ENCODE assay signal across 8 cellular contexts in genomic region chr5:43313854-43314457, GRCh38. TPM values are rescaled to one million over a fixed set of nuclear protein-coding genes. Genes with fewer than 3 reads are reported as not detected.
A peak's percentile ranks its signal among the peaks of the same experiment; 100 is the strongest.
DNase-seq lines count a peak whose midpoint lies in the region; ATAC-seq and TF ChIP-seq lines count a peak whose summit lies in the region.

No MANE protein-coding gene starts in this region.

- H3K9me2 ChIP-seq in Loucy (replicated peaks; ENCODE audit: low read depth, low read length), result no peaks in the 10 kb centered on the region

- peaks cover 42% of the 10 kb centered on the region for H4K20me1 ChIP-seq in Loucy (ENCODE audit: insufficient read depth, low read length, poor library complexity, severe bottlenecking)

- peak overlapping the region; percentile 59 for H3K4me3 ChIP-seq in Loucy (ENCODE audit: low read length, poor library complexity, severe bottlenecking)
- peak overlapping the region; percentile 24 to 90 for H3K4me3 ChIP-seq in left lung
- peak overlapping the region; percentile 65 to 72 for H3K4me3 ChIP-seq in tibial artery

- H3K79me2 ChIP-seq in Loucy (ENCODE audit: insufficient read depth, low read length), result peaks cover 43% of the 10 kb centered on the region

- H3K27me3 ChIP-seq in Loucy (ENCODE audit: insufficient read depth, low read length, poor library complexity, severe bottlenecking) (no peaks in the 10 kb centered on the region), left lung (no peaks in the 10 kb centered on the region), tibial artery (no peaks in the 10 kb centered on the region)

- peaks cover 32% of the 10 kb centered on the region for H3K36me3 Mint-ChIP-seq in activated naive CD8-positive, alpha-beta T cell treated with anti-CD3 and anti-CD28 coated beads, Interleukin-2, amount 50 U/mL, for 24 hours (ENCODE audit: low read depth)

- H3F3A ChIP-seq in Loucy (ENCODE audit: low read depth), result peaks cover 7% of the 10 kb centered on the region

- peaks cover 4% of the 10 kb centered on the region; the same call in 1 of the 2 replicates for H3K36me3 ChIP-seq in Loucy (ENCODE audit: insufficient read depth, low read length)
- H3K36me3 ChIP-seq in left lung, result no peaks in the 10 kb centered on the region
- H3K36me3 ChIP-seq in tibial artery, result no peaks in the 10 kb centered on the region

- H3K9me3 ChIP-seq in Loucy (ENCODE audit: insufficient read depth, low read depth, low read length), result no peaks in the 10 kb centered on the region
- no peaks in the 10 kb centered on the region for H3K9me3 ChIP-seq in left lung
- H3K9me3 ChIP-seq in tibial artery, result no peaks in the 10 kb centered on the region

- peak overlapping the region; percentile 92 for H3K4me3 Mint-ChIP-seq in activated naive CD8-positive, alpha-beta T cell treated with anti-CD3 and anti-CD28 coated beads, Interleukin-2, amount 50 U/mL, for 24 hours

- peaks cover 3% of the 10 kb centered on the region for H3K27me3 Mint-ChIP-seq in activated naive CD8-positive, alpha-beta T cell treated with anti-CD3 and anti-CD28 coated beads, Interleukin-2, amount 50 U/mL, for 24 hours

- ATAC-seq in activated naive CD8-positive, alpha-beta T cell treated with anti-CD3 and anti-CD28 coated beads, Interleukin-2, amount 50 U/mL, for 24 hours, result no peak
- no peak for ATAC-seq in left lung
- ATAC-seq in GM19467 (IDR thresholded peaks at IDR 0.05; ENCODE audit: unreplicated experiment), result no peak
- no peak for ATAC-seq in GM21786 (IDR thresholded peaks at IDR 0.05; ENCODE audit: unreplicated experiment)

- peak overlapping the region; percentile 78 for H3K9ac ChIP-seq in Loucy (ENCODE audit: low read depth, low read length, poor library complexity, severe bottlenecking)

- peak overlapping the region; percentile 97 for H3K27ac Mint-ChIP-seq in activated naive CD8-positive, alpha-beta T cell treated with anti-CD3 and anti-CD28 coated beads, Interleukin-2, amount 50 U/mL, for 24 hours

- peaks cover 69% of the 10 kb centered on the region for H3K4me1 Mint-ChIP-seq in activated naive CD8-positive, alpha-beta T cell treated with anti-CD3 and anti-CD28 coated beads, Interleukin-2, amount 50 U/mL, for 24 hours

- no peak overlapping the region for H2AFZ ChIP-seq in Loucy (ENCODE audit: low read length)

- H3K4me1 ChIP-seq in Loucy (ENCODE audit: insufficient read depth, low read length, poor library complexity, severe bottlenecking), result peaks cover 46% of the 10 kb centered on the region
- H3K4me1 ChIP-seq in left lung, result peaks cover 3 to 28% of the 10 kb centered on the region in 2 donors
- peaks cover 0 to 36% (median 16%) of the 10 kb centered on the region in 4 donors for H3K4me1 ChIP-seq in tibial artery

- peak overlapping the region; percentile 79 to 93 for H3K27ac ChIP-seq in left lung
- H3K27ac ChIP-seq in tibial artery, result peak overlapping the region; percentile 87 to 89

- peaks cover 10% of the 10 kb centered on the region for H3K9me3 Mint-ChIP-seq in activated naive CD8-positive, alpha-beta T cell treated with anti-CD3 and anti-CD28 coated beads, Interleukin-2, amount 50 U/mL, for 24 hours

- DNase-seq in COR-L47 (lab: John Stamatoyannopoulos, UW) (peak; percentile 73), left lung (no peak), tibial artery (no peak), NCI-H187 treated with DMSO at 0.1 percent for 48 hours (lab: John Stamatoyannopoulos, UW) (no peak)
- DNase-seq in activated naive CD8-positive, alpha-beta T cell treated with anti-CD3 and anti-CD28 coated beads, Interleukin-2, amount 50 U/mL, for 24 hours, result no peak

- TF ChIP-seq CTCF in Loucy (conservative IDR thresholded peaks at IDR 0.05; ENCODE audit: low read length) (no peak), left lung (IDR thresholded peaks at IDR 0.05) (no peak), tibial artery (IDR thresholded peaks at IDR 0.05) (no peak)

- peak overlapping the region; percentile 74 for H3K4me2 ChIP-seq in Loucy (ENCODE audit: low read depth, low read length, poor library complexity, severe bottlenecking)

- intact Hi-C loops in left lung (cut with DNase I) (no loop called here), tibial artery (cut with DNase I; ENCODE audit: low total_unique reads) (loop anchor here (5.0 kb wide), 1 partner anchor 168 kb away; the partner anchor contains the start of gene TMEM267)

RNA-seq across cellular contexts. Expression of gene HMGCS1, which starts 0.7 kb away (rescaled TPM):
- 100 to 1,000 TPM in 1 of 2 donors, 10 to 100 TPM in 1; 93.6 to 279 TPM for total RNA-seq in left lung
